ENCODE assay signal across 19 cellular contexts in the genomic region with DNA sequence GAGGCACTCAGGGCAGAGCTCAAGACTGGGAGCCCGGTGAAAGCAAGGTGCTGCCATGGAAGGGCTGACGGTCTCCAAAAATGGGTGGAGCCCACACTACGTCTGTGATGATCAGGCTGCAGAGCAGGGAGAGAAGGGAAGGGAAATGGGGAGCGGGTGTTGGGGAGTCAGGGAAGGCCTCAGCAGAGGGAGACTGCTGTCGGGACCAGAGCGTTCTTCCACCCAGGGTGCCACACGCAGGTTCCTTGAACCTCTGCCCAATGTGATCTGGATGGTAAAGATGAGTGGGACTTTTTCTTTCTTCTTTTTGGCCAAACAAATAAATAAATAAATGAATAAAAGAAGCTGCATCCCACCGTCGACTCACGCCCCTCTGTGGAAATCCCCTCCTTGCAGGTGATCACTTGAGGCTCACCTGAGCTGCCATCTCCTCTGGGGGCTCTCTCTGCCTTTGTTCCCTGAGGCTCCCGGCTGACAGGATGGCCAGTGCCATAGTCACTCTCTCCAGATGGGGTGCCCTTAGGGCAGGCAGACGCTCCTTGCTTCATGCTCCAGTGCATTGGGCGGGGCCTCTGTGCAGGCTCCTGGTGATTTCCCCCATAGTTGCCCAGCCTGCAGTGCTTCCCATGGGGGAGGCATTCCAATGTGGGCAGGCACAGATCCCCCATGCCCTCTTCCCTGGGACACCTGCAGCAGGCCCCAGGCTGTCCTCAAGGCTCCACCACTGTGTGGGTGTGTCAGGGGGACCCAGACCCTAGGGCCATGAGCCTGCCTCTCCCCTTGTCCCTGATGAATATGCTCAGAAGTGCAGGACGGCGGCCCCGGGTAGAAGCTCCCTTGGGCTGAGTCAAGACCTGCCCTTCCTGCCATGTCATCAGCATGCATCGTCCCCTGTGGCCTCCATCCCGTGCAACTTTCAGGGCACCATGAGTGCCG.
"Had no signal": no experiment of that assay in that cellular context is flagged by ENCODE, and none has a peak within 500 bp of the region (broad histone marks: within the 10 kb centered on the region; RNA-seq: fewer than 3 reads in every experiment).

No MANE protein-coding gene starts in this region.

- H3K27me3 Mint-ChIP-seq: activated B cell treated with CpG ODN at 0.5 μM for 24 hours; naive thymus-derived CD4-positive, alpha-beta T cell; stimulated activated naive CD8-positive, alpha-beta T cell treated with anti-CD3 and anti-CD28 coated beads, Interleukin-15, amount 100 ng/mL, for 72 hours had no signal

- H3K4me3 Mint-ChIP-seq: activated B cell treated with CpG ODN at 0.5 μM for 24 hours; activated CD8-positive, alpha-beta T cell treated with anti-CD3 and anti-CD28 coated beads, Interleukin-2, amount 10 ng/mL, durations not matched to agents 7 days and 5 days; activated naive CD8-positive, alpha-beta T cell treated with anti-CD3 and anti-CD28 coated beads, Interleukin-2, amount 10 ng/mL, durations not matched to agents 7 days and 5 days; activated T-cell treated with anti-CD3 and anti-CD28 coated beads, Interleukin-2, amount 50 U/mL, for 72 hours; effector memory CD8-positive, alpha-beta T cell; naive thymus-derived CD4-positive, alpha-beta T cell; stimulated activated naive CD8-positive, alpha-beta T cell treated with anti-CD3 and anti-CD28 coated beads, Interleukin-15, amount 100 ng/mL, for 72 hours; T-helper 17 cell had no signal

- H3K9me3 ChIP-seq: gastroesophageal sphincter, mucosa of descending colon, testis had no signal

- ATAC-seq: activated CD8-positive, alpha-beta T cell treated with anti-CD3 and anti-CD28 coated beads, Interleukin-2, amount 10 ng/mL, durations not matched to agents 7 days and 5 days; activated T-cell treated with anti-CD3 and anti-CD28 coated beads, Interleukin-2, amount 50 U/mL, for 72 hours; effector memory CD8-positive, alpha-beta T cell; gastroesophageal sphincter; mucosa of descending colon; naive thymus-derived CD4-positive, alpha-beta T cell; stimulated activated naive CD8-positive, alpha-beta T cell treated with anti-CD3 and anti-CD28 coated beads, Interleukin-15, amount 100 ng/mL, for 72 hours; T-helper 17 cell had no signal

- H3K36me3 Mint-ChIP-seq: activated naive CD8-positive, alpha-beta T cell treated with anti-CD3 and anti-CD28 coated beads, Interleukin-2, amount 10 ng/mL, durations not matched to agents 7 days and 5 days; naive thymus-derived CD4-positive, alpha-beta T cell had no signal

- DNase-seq: activated B cell treated with CpG ODN at 0.5 μM for 24 hours; activated CD4-positive, alpha-beta T cell treated with anti-CD3 and anti-CD28 coated beads for 48 hours; activated CD8-positive, alpha-beta memory T cell treated with anti-CD3 and anti-CD28 coated beads, Interleukin-2, amount 50 U/mL, for 48 hours; activated CD8-positive, alpha-beta T cell treated with anti-CD3 and anti-CD28 coated beads, Interleukin-2, amount 10 ng/mL, durations not matched to agents 7 days and 5 days; activated naive CD4-positive, alpha-beta T cell; activated naive CD8-positive, alpha-beta T cell treated with anti-CD3 and anti-CD28 coated beads, Interleukin-2, amount 10 ng/mL, durations not matched to agents 7 days and 5 days; activated T-cell treated with anti-CD3 and anti-CD28 coated beads, Interleukin-2, amount 50 U/mL, for 72 hours; brain microvascular endothelial cell; dermis blood vessel endothelial cell; effector memory CD8-positive, alpha-beta T cell; mammary epithelial cell; mucosa of descending colon; naive thymus-derived CD4-positive, alpha-beta T cell; retina; stimulated activated naive CD8-positive, alpha-beta T cell treated with anti-CD3 and anti-CD28 coated beads, Interleukin-15, amount 100 ng/mL, for 72 hours; T-helper 17 cell had no signal

- H3K27ac Mint-ChIP-seq: activated B cell treated with CpG ODN at 0.5 μM for 24 hours; activated CD8-positive, alpha-beta T cell treated with anti-CD3 and anti-CD28 coated beads, Interleukin-2, amount 10 ng/mL, durations not matched to agents 7 days and 5 days; activated naive CD8-positive, alpha-beta T cell treated with anti-CD3 and anti-CD28 coated beads, Interleukin-2, amount 10 ng/mL, durations not matched to agents 7 days and 5 days; activated T-cell treated with anti-CD3 and anti-CD28 coated beads, Interleukin-2, amount 50 U/mL, for 72 hours; effector memory CD8-positive, alpha-beta T cell; stimulated activated naive CD8-positive, alpha-beta T cell treated with anti-CD3 and anti-CD28 coated beads, Interleukin-15, amount 100 ng/mL, for 72 hours; T-helper 17 cell had no signal

- H3K4me1 ChIP-seq: testis had no signal

- H3K4me1 Mint-ChIP-seq: activated B cell treated with CpG ODN at 0.5 μM for 24 hours had no signal

- H3K4me3 ChIP-seq: gastroesophageal sphincter, mucosa of descending colon, testis had no signal

- H3K27me3 ChIP-seq: gastroesophageal sphincter, testis had no signal

- H3K36me3 ChIP-seq: brain microvascular endothelial cell, gastroesophageal sphincter had no signal

- H3K27ac ChIP-seq: brain microvascular endothelial cell, epithelial cell of prostate, testis had no signal

- H3K9me3 Mint-ChIP-seq: activated B cell treated with CpG ODN at 0.5 μM for 24 hours; activated naive CD8-positive, alpha-beta T cell treated with anti-CD3 and anti-CD28 coated beads, Interleukin-2, amount 10 ng/mL, durations not matched to agents 7 days and 5 days; activated T-cell treated with anti-CD3 and anti-CD28 coated beads, Interleukin-2, amount 50 U/mL, for 72 hours; effector memory CD8-positive, alpha-beta T cell; stimulated activated naive CD8-positive, alpha-beta T cell treated with anti-CD3 and anti-CD28 coated beads, Interleukin-15, amount 100 ng/mL, for 72 hours had no signal
